ENCODE assay signal across 1 cellular context in the genomic region with DNA sequence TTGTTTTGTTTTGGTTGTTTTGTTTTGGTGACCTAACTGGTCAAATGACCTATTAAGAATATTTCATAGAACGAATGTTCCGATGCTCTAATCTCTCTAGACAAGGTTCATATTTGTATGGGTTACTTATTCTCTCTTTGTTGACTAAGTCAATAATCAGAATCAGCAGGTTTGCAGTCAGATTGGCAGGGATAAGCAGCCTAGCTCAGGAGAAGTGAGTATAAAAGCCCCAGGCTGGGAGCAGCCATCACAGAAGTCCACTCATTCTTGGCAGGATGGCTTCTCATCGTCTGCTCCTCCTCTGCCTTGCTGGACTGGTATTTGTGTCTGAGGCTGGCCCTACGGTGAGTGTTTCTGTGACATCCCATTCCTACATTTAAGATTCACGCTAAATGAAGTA.
TF ChIP-seq lines count a peak whose summit lies in the region.

A gene (plus strand): TSS at position 250 of the 400 bp plus-strand sequence. CDS start 26 bp downstream, at position 276.

TF ChIP-seq in HepG2, 621 proteins besides CTCF, POLR2A, EP300 and RAD21 (continued from another document and continues in another):
- TF ChIP-seq, protein P1, sequence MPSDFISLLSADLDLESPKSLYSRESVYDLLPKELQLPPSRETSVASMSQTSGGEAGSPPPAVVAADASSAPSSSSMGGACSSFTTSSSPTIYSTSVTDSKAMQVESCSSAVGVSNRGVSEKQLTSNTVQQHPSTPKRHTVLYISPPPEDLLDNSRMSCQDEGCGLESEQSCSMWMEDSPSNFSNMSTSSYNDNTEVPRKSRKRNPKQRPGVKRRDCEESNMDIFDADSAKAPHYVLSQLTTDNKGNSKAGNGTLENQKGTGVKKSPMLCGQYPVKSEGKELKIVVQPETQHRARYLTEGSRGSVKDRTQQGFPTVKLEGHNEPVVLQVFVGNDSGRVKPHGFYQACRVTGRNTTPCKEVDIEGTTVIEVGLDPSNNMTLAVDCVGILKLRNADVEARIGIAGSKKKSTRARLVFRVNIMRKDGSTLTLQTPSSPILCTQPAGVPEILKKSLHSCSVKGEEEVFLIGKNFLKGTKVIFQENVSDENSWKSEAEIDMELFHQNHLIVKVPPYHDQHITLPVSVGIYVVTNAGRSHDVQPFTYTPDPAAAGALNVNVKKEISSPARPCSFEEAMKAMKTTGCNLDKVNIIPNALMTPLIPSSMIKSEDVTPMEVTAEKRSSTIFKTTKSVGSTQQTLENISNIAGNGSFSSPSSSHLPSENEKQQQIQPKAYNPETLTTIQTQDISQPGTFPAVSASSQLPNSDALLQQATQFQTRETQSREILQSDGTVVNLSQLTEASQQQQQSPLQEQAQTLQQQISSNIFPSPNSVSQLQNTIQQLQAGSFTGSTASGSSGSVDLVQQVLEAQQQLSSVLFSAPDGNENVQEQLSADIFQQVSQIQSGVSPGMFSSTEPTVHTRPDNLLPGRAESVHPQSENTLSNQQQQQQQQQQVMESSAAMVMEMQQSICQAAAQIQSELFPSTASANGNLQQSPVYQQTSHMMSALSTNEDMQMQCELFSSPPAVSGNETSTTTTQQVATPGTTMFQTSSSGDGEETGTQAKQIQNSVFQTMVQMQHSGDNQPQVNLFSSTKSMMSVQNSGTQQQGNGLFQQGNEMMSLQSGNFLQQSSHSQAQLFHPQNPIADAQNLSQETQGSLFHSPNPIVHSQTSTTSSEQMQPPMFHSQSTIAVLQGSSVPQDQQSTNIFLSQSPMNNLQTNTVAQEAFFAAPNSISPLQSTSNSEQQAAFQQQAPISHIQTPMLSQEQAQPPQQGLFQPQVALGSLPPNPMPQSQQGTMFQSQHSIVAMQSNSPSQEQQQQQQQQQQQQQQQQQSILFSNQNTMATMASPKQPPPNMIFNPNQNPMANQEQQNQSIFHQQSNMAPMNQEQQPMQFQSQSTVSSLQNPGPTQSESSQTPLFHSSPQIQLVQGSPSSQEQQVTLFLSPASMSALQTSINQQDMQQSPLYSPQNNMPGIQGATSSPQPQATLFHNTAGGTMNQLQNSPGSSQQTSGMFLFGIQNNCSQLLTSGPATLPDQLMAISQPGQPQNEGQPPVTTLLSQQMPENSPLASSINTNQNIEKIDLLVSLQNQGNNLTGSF (CRISPR knock-in tag; IDR thresholded peaks at IDR 0.05), result no peak
- TF ChIP-seq HMG20B (CRISPR knock-in tag; conservative IDR thresholded peaks at IDR 0.05) (no peak), FOXK1 (CRISPR knock-in tag; IDR thresholded peaks at IDR 0.05; ENCODE audit: borderline replicate concordance, low read depth) (0 out of 2 replicates have a peak, but pooled peaks have one; percentile 29), ZFP90 (CRISPR knock-in tag; IDR thresholded peaks at IDR 0.05; ENCODE audit: borderline replicate concordance) (no peak), ZNF432 (CRISPR knock-in tag; IDR thresholded peaks at IDR 0.05; ENCODE audit: borderline replicate concordance) (no peak), MZF1 (CRISPR knock-in tag; IDR thresholded peaks at IDR 0.05; ENCODE audit: borderline replicate concordance) (no peak), REL (CRISPR knock-in tag; conservative IDR thresholded peaks at IDR 0.05) (no peak), CHD4 (IDR thresholded peaks at IDR 0.05; ENCODE audit: borderline replicate concordance, low read length) (no peak), ZNF709 (CRISPR knock-in tag; IDR thresholded peaks at IDR 0.05) (no peak), SMYD3 (CRISPR knock-in tag; IDR thresholded peaks at IDR 0.05) (peak; percentile 86; the same call in 1 of the 2 replicates), ZFX (CRISPR knock-in tag; IDR thresholded peaks at IDR 0.05; ENCODE audit: low read depth) (no peak), ZNF124 (CRISPR knock-in tag; IDR thresholded peaks at IDR 0.05) (no peak), ZBTB8A (CRISPR knock-in tag; IDR thresholded peaks at IDR 0.05; ENCODE audit: borderline replicate concordance, low read depth) (no peak), MBNL3 (CRISPR knock-in tag; conservative IDR thresholded peaks at IDR 0.05) (no peak), ETV5 (CRISPR knock-in tag; IDR thresholded peaks at IDR 0.05; ENCODE audit: borderline replicate concordance) (no peak; the same call in 1 of the 2 replicates), CREM (IDR thresholded peaks at IDR 0.05) (peak; percentile 57; the same call in 1 of the 2 replicates), CREM (CRISPR knock-in tag; IDR thresholded peaks at IDR 0.05) (no peak), NPAS2 (CRISPR knock-in tag; IDR thresholded peaks at IDR 0.05; ENCODE audit: borderline replicate concordance) (no peak)
- TF ChIP-seq, protein P2, sequence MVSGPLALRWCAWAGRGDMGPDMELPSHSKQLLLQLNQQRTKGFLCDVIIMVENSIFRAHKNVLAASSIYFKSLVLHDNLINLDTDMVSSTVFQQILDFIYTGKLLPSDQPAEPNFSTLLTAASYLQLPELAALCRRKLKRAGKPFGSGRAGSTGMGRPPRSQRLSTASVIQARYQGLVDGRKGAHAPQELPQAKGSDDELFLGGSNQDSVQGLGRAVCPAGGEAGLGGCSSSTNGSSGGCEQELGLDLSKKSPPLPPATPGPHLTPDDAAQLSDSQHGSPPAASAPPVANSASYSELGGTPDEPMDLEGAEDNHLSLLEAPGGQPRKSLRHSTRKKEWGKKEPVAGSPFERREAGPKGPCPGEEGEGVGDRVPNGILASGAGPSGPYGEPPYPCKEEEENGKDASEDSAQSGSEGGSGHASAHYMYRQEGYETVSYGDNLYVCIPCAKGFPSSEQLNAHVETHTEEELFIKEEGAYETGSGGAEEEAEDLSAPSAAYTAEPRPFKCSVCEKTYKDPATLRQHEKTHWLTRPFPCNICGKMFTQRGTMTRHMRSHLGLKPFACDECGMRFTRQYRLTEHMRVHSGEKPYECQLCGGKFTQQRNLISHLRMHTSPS (CRISPR knock-in tag; IDR thresholded peaks at IDR 0.05; ENCODE audit: low read depth), result no peak
- TF ChIP-seq, protein P3, sequence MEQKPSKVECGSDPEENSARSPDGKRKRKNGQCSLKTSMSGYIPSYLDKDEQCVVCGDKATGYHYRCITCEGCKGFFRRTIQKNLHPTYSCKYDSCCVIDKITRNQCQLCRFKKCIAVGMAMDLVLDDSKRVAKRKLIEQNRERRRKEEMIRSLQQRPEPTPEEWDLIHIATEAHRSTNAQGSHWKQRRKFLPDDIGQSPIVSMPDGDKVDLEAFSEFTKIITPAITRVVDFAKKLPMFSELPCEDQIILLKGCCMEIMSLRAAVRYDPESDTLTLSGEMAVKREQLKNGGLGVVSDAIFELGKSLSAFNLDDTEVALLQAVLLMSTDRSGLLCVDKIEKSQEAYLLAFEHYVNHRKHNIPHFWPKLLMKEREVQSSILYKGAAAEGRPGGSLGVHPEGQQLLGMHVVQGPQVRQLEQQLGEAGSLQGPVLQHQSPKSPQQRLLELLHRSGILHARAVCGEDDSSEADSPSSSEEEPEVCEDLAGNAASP (CRISPR knock-in tag; IDR thresholded peaks at IDR 0.05; ENCODE audit: borderline replicate concordance), result peak; percentile 46; the same call in 1 of the 2 replicates
- TF ChIP-seq, protein P4, sequence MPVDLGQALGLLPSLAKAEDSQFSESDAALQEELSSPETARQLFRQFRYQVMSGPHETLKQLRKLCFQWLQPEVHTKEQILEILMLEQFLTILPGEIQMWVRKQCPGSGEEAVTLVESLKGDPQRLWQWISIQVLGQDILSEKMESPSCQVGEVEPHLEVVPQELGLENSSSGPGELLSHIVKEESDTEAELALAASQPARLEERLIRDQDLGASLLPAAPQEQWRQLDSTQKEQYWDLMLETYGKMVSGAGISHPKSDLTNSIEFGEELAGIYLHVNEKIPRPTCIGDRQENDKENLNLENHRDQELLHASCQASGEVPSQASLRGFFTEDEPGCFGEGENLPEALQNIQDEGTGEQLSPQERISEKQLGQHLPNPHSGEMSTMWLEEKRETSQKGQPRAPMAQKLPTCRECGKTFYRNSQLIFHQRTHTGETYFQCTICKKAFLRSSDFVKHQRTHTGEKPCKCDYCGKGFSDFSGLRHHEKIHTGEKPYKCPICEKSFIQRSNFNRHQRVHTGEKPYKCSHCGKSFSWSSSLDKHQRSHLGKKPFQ (CRISPR knock-in tag; IDR thresholded peaks at IDR 0.05; ENCODE audit: insufficient replicate concordance), result no peak
- TF ChIP-seq, protein P5, sequence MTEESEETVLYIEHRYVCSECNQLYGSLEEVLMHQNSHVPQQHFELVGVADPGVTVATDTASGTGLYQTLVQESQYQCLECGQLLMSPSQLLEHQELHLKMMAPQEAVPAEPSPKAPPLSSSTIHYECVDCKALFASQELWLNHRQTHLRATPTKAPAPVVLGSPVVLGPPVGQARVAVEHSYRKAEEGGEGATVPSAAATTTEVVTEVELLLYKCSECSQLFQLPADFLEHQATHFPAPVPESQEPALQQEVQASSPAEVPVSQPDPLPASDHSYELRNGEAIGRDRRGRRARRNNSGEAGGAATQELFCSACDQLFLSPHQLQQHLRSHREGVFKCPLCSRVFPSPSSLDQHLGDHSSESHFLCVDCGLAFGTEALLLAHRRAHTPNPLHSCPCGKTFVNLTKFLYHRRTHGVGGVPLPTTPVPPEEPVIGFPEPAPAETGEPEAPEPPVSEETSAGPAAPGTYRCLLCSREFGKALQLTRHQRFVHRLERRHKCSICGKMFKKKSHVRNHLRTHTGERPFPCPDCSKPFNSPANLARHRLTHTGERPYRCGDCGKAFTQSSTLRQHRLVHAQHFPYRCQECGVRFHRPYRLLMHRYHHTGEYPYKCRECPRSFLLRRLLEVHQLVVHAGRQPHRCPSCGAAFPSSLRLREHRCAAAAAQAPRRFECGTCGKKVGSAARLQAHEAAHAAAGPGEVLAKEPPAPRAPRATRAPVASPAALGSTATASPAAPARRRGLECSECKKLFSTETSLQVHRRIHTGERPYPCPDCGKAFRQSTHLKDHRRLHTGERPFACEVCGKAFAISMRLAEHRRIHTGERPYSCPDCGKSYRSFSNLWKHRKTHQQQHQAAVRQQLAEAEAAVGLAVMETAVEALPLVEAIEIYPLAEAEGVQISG (CRISPR knock-in tag; IDR thresholded peaks at IDR 0.05), result peak; percentile 55
- TF ChIP-seq, protein P6, sequence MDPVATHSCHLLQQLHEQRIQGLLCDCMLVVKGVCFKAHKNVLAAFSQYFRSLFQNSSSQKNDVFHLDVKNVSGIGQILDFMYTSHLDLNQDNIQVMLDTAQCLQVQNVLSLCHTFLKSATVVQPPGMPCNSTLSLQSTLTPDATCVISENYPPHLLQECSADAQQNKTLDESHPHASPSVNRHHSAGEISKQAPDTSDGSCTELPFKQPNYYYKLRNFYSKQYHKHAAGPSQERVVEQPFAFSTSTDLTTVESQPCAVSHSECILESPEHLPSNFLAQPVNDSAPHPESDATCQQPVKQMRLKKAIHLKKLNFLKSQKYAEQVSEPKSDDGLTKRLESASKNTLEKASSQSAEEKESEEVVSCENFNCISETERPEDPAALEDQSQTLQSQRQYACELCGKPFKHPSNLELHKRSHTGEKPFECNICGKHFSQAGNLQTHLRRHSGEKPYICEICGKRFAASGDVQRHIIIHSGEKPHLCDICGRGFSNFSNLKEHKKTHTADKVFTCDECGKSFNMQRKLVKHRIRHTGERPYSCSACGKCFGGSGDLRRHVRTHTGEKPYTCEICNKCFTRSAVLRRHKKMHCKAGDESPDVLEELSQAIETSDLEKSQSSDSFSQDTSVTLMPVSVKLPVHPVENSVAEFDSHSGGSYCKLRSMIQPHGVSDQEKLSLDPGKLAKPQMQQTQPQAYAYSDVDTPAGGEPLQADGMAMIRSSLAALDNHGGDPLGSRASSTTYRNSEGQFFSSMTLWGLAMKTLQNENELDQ (CRISPR knock-in tag; IDR thresholded peaks at IDR 0.05; ENCODE audit: borderline replicate concordance), result no peak
- TF ChIP-seq, protein P7, sequence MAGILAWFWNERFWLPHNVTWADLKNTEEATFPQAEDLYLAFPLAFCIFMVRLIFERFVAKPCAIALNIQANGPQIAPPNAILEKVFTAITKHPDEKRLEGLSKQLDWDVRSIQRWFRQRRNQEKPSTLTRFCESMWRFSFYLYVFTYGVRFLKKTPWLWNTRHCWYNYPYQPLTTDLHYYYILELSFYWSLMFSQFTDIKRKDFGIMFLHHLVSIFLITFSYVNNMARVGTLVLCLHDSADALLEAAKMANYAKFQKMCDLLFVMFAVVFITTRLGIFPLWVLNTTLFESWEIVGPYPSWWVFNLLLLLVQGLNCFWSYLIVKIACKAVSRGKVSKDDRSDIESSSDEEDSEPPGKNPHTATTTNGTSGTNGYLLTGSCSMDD (CRISPR knock-in tag; IDR thresholded peaks at IDR 0.05), result no peak
- TF ChIP-seq, protein P8, sequence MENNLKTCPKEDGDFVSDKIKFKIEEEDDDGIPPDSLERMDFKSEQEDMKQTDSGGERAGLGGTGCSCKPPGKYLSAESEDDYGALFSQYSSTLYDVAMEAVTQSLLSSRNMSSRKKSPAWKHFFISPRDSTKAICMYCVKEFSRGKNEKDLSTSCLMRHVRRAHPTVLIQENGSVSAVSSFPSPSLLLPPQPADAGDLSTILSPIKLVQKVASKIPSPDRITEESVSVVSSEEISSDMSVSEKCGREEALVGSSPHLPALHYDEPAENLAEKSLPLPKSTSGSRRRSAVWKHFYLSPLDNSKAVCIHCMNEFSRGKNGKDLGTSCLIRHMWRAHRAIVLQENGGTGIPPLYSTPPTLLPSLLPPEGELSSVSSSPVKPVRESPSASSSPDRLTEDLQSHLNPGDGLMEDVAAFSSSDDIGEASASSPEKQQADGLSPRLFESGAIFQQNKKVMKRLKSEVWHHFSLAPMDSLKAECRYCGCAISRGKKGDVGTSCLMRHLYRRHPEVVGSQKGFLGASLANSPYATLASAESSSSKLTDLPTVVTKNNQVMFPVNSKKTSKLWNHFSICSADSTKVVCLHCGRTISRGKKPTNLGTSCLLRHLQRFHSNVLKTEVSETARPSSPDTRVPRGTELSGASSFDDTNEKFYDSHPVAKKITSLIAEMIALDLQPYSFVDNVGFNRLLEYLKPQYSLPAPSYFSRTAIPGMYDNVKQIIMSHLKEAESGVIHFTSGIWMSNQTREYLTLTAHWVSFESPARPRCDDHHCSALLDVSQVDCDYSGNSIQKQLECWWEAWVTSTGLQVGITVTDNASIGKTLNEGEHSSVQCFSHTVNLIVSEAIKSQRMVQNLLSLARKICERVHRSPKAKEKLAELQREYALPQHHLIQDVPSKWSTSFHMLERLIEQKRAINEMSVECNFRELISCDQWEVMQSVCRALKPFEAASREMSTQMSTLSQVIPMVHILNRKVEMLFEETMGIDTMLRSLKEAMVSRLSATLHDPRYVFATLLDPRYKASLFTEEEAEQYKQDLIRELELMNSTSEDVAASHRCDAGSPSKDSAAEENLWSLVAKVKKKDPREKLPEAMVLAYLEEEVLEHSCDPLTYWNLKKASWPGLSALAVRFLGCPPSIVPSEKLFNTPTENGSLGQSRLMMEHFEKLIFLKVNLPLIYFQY (CRISPR knock-in tag; IDR thresholded peaks at IDR 0.05; ENCODE audit: borderline replicate concordance), result no peak
- TF ChIP-seq, protein P9, sequence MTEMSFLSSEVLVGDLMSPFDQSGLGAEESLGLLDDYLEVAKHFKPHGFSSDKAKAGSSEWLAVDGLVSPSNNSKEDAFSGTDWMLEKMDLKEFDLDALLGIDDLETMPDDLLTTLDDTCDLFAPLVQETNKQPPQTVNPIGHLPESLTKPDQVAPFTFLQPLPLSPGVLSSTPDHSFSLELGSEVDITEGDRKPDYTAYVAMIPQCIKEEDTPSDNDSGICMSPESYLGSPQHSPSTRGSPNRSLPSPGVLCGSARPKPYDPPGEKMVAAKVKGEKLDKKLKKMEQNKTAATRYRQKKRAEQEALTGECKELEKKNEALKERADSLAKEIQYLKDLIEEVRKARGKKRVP (CRISPR knock-in tag; IDR thresholded peaks at IDR 0.05), result no peak
